In the genomic region with DNA sequence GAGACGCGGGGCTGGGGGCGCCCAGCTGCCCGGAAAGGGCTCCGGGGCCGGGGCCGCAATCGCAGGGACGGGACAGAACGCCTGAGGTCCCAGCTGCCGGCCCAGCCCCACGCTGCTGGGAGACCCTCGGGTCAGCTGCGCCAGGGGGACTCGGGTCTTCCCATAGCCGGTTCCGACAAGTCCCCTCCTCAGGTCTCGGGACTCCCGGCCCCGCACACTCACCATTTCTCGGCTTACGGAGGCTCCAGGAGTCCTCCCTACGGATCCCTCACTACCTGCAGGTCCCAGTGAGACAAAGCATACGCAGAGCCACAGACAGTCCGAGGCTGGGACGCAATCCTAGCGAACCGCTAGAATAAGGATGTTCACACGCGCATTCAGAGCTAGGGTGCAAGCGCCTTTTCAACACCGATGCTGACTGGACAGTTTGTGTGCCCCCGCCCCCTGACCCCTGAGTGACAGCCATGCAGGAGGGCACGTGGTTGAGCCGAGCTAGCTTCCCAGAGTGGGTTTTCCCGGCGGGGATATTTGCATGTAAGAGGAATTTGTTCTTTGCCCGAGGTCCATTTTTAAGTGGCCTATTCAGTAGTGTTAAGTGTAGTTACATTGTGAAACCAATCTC, we compare ENCODE assay signal across 1 cellular context.
TF ChIP-seq lines count a peak whose summit lies in the region.

No MANE protein-coding gene starts in this region.

TF ChIP-seq in liver, 16 proteins besides CTCF, POLR2A, EP300 and RAD21 (continued from another document):
- TF ChIP-seq, protein P1, sequence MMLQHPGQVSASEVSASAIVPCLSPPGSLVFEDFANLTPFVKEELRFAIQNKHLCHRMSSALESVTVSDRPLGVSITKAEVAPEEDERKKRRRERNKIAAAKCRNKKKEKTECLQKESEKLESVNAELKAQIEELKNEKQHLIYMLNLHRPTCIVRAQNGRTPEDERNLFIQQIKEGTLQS (IDR thresholded peaks at IDR 0.05): no peak
- TF ChIP-seq SP1 (IDR thresholded peaks at IDR 0.05) (peak; percentile 96), HNF4G (IDR thresholded peaks at IDR 0.05) (peak; percentile 84), YY1 (IDR thresholded peaks at IDR 0.05) (peak; percentile 43), TAF1 (conservative IDR thresholded peaks at IDR 0.05) (peak; percentile 46), NR2F2 (IDR thresholded peaks at IDR 0.05) (no peak), RXRA (IDR thresholded peaks at IDR 0.05) (peak; percentile 68 to 75), JUND (IDR thresholded peaks at IDR 0.05) (no peak)
